In the genomic region with DNA sequence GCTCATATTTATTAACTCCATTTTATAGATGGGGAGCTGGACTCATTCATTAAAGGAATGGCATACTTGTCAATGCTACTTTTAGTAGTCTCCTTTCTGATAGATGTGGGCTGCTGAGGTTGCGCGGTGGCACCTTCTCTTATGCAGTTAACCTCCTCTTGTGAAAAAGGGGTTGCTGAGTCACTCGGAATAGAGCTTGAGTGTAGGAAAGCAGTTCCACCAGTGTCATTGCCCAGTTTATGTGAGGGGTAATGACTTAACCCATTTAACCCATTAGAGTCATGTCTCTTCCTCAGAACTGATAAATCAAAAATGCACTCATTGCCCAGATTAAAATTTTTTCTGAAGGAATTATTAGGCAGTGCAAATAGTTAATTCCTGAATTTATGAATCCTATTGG, we compare ENCODE assay signal across 10 cellular contexts. TPM values are rescaled to one million over a fixed set of nuclear protein-coding genes. Genes with fewer than 3 reads are reported as not detected.
DNase-seq lines count a peak whose midpoint lies in the region; ATAC-seq and TF ChIP-seq lines count a peak whose summit lies in the region.
"Had no signal": no experiment of that assay in that cellular context is flagged by ENCODE, and none has a peak within 500 bp of the region (broad histone marks: within the 10 kb centered on the region; RNA-seq: fewer than 3 reads in every experiment).

No MANE protein-coding gene starts in this region.

- 45 to 72% (median 53%) methylated on average over 3 of the region's 3 CpGs for WGBS in spleen, 5 donors

- H3K36me3 ChIP-seq in spleen = peaks cover 0 to 6% (median 0%) of the 10 kb centered on the region in 6 donors

- TF ChIP-seq CTCF in choroid plexus epithelial cell (conservative IDR thresholded peaks at IDR 0.05; ENCODE audit: low read depth, low read length) (no peak), spleen (IDR thresholded peaks at IDR 0.05 in 8 of 11, conservative IDR thresholded peaks at IDR 0.05 in 3 of 11) (no peak)

- peaks cover 38 to 100% (median 96%) of the 10 kb centered on the region in 6 donors for H3K4me1 ChIP-seq in spleen

- DNase-seq in Caki2 (ENCODE audit: low read depth) = peak; percentile 7
- peak; percentile 11 to 15 for DNase-seq in activated CD4-positive, alpha-beta T cell treated with anti-CD3 and anti-CD28 coated beads for 24 hours (ENCODE audit: low read depth in 2 of 2)
- peak; percentile 20 for DNase-seq in choroid plexus epithelial cell (ENCODE audit: low read depth)
- DNase-seq in spleen = no peak
- DNase-seq in OCI-M2 (lab: John Stamatoyannopoulos, UW; ENCODE audit: unreplicated experiment) = no peak
- DNase-seq in ACHN = no peak
- DNase-seq in NCI-H2171 (lab: John Stamatoyannopoulos, UW) = no peak
- DNase-seq: DND-41 had no signal

- peak overlapping the region in 5 of 8 donors; percentile 93 to 99 (median 96) for H3K27ac ChIP-seq in spleen

- H3K9me3 ChIP-seq in spleen = no peaks in the 10 kb centered on the region

- no peak for ATAC-seq in HG02973 (IDR thresholded peaks at IDR 0.05; ENCODE audit: unreplicated experiment)
- ATAC-seq: Panc1 had no signal

- in situ Hi-C loops in Caki2 (cut with HindIII; ENCODE audit: low pct_unique_long_range_greater_than_20kb, low sequenced_read_pairs) = no loop called here
- in situ Hi-C loops in ACHN (cut with HindIII; ENCODE audit: low pct_ligation_motif_present, low pct_unique_long_range_greater_than_20kb, low sequenced_read_pairs) = no loop called here

- intact Hi-C loops in spleen (cut with DNase I; ENCODE audit: low total_unique reads) = loop anchor here (5.0 kb wide), 1 partner anchor 163 kb away; the partner anchor contains the start of gene BRPF3

- TF ChIP-seq POLR2A in spleen (IDR thresholded peaks at IDR 0.05) = no peak

- H3K4me3 ChIP-seq in choroid plexus epithelial cell (ENCODE audit: low read depth, low read length) (no peak overlapping the region), spleen (peak overlapping the region in 2 of 8 donors; percentile 0 to 11)

- H3K27me3 ChIP-seq in spleen (replicated peaks in 1 of 7) = no peaks in the 10 kb centered on the region

RNA-seq across cellular contexts. Expression of gene MAPK14, which starts 6.3 kb away (rescaled TPM):
- total RNA-seq in Caki2 (2014; rRNA removed; shearing (Covaris generic); ENCODE audit: low replicate concordance) = 27.0 and 40.4 TPM in 2 replicates
- total RNA-seq in spleen = 100 to 1,000 TPM in 4 of 7 donors, 10 to 100 TPM in 3; 82.2 to 242 (median 119) TPM
- 10 to 100 TPM; 13.9 to 24.7 (median 14.3) TPM for polyA plus RNA-seq in spleen

RNA-seq across cellular contexts. Expression of gene SLC26A8, which starts 9.5 kb away (rescaled TPM):
- not detected in 2 replicates for total RNA-seq in Caki2 (2014; rRNA removed; shearing (Covaris generic); ENCODE audit: low replicate concordance)
- total RNA-seq in spleen = 1 to 10 TPM; 1.8 to 7.8 (median 3.6) TPM
- under 1 TPM; 0.11 to 0.28 (median 0.13) TPM for polyA plus RNA-seq in spleen

Comparison
In these comparisons a context has a peak if more than half of its experiments do, and no peak if none do; other contexts are left out.
1. DNase-seq: peak in Caki2 (single experiment), activated CD4-positive, alpha-beta T cell treated with anti-CD3 and anti-CD28 coated beads for 24 hours (2 of 2) and choroid plexus epithelial cell (single experiment); none in spleen (single experiment), OCI-M2 (single experiment), ACHN (single experiment) and NCI-H2171 (single experiment).